Comparison of ENCODE assay signal across 2 cellular contexts in the genomic region with DNA sequence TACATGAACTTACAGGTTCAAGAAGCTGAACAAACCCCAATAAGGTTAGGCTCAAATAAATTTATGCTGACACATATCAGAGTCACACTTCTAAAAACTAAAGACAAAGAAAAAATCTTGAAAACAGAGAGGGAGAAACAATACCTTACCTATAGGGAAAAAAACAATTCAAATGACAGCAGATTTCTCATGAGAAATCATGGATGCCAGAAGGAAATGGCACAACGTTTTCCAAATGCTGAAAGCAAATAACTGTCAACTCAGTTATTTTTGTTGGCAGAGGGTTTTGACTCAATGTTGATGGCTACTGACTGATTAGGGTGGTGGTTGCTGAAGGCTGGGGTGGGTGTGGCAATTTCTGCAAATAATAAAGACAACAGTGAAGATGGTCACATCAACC.
TF ChIP-seq lines count a peak whose summit lies in the region.

No MANE protein-coding gene starts in this region.

TF ChIP-seq in A549, 52 proteins besides CTCF, POLR2A, EP300 and RAD21 (continued from another document):
- no peak for TF ChIP-seq CHD4 (IDR thresholded peaks at IDR 0.05; ENCODE audit: borderline replicate concordance)
- no peak for TF ChIP-seq ZFP36 (IDR thresholded peaks at IDR 0.05; ENCODE audit: borderline replicate concordance, partially characterized antibody)
- TF ChIP-seq ZC3H11A (IDR thresholded peaks at IDR 0.05): no peak
- peak; percentile 57 for TF ChIP-seq MAFK (IDR thresholded peaks at IDR 0.05; ENCODE audit: partially characterized antibody)
- TF ChIP-seq HOXB13 (CRISPR knock-in tag; IDR thresholded peaks at IDR 0.05; ENCODE audit: low read depth): no peak
- no peak for TF ChIP-seq PBX3 (IDR thresholded peaks at IDR 0.05)
- no peak for TF ChIP-seq POLR2AphosphoS2 (conservative IDR thresholded peaks at IDR 0.05; ENCODE audit: low read length)
- TF ChIP-seq MAZ (IDR thresholded peaks at IDR 0.05; ENCODE audit: borderline replicate concordance, low read depth, low read length): no peak

TF ChIP-seq in HEK293, 187 proteins besides CTCF, POLR2A, EP300 and RAD21 (continued from another document):
- TF ChIP-seq, protein P1, sequence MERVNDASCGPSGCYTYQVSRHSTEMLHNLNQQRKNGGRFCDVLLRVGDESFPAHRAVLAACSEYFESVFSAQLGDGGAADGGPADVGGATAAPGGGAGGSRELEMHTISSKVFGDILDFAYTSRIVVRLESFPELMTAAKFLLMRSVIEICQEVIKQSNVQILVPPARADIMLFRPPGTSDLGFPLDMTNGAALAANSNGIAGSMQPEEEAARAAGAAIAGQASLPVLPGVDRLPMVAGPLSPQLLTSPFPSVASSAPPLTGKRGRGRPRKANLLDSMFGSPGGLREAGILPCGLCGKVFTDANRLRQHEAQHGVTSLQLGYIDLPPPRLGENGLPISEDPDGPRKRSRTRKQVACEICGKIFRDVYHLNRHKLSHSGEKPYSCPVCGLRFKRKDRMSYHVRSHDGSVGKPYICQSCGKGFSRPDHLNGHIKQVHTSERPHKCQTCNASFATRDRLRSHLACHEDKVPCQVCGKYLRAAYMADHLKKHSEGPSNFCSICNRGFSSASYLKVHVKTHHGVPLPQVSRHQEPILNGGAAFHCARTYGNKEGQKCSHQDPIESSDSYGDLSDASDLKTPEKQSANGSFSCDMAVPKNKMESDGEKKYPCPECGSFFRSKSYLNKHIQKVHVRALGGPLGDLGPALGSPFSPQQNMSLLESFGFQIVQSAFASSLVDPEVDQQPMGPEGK (tag by site-specific recombination; IDR thresholded peaks at IDR 0.05): no peak
- no peak for TF ChIP-seq ZNF266 (tag by site-specific recombination; IDR thresholded peaks at IDR 0.05; ENCODE audit: low read depth)
TF ChIP-seq in HEK293: peak in this region for 2.
